ENCODE assay signal across 20 cellular contexts in genomic region chr1:63262148-63262770, GRCh38.
"Had no signal": no experiment of that assay in that cellular context is flagged by ENCODE, and none has a peak within 500 bp of the region (broad histone marks: within the 10 kb centered on the region; RNA-seq: fewer than 3 reads in every experiment).

No MANE protein-coding gene starts in this region.

- H3K36me3 ChIP-seq: heart right ventricle, neural progenitor cell, ovary, tibial nerve had no signal

- H3K4me1 Mint-ChIP-seq: central memory CD8-positive, alpha-beta T cell; stimulated activated memory B cell treated with anti-CD40 and anti-IgM and Interleukin-4, amounts not matched to agents 10 μg/mL and 1 μg/mL and 100 μg/mL, for 72 hours; stimulated activated naive CD8-positive, alpha-beta T cell treated with anti-CD3 and anti-CD28 coated beads, Interleukin-15, amount 100 ng/mL, for 72 hours had no signal

- H3K4me3 Mint-ChIP-seq: central memory CD8-positive, alpha-beta T cell; natural killer cell treated with Interleukin-12 subunit alpha and Interleukin-12 subunit beta and Interleukin-15 and Interleukin-18, amount 100 ng/mL, for 72 hours; neural progenitor cell; stimulated activated memory B cell treated with anti-CD40 and anti-IgM and Interleukin-4, amounts not matched to agents 10 μg/mL and 1 μg/mL and 100 μg/mL, for 72 hours; stimulated activated naive CD8-positive, alpha-beta T cell treated with anti-CD3 and anti-CD28 coated beads, Interleukin-15, amount 100 ng/mL, for 72 hours had no signal

- FAIRE-seq: islet of Langerhans had no signal

- H3K27ac Mint-ChIP-seq: natural killer cell treated with Interleukin-12 subunit alpha and Interleukin-12 subunit beta and Interleukin-15 and Interleukin-18, amount 100 ng/mL, for 72 hours; neural progenitor cell; stimulated activated memory B cell treated with anti-CD40 and anti-IgM and Interleukin-4, amounts not matched to agents 10 μg/mL and 1 μg/mL and 100 μg/mL, for 72 hours; stimulated activated naive CD8-positive, alpha-beta T cell treated with anti-CD3 and anti-CD28 coated beads, Interleukin-15, amount 100 ng/mL, for 72 hours had no signal

- H3K9me3 Mint-ChIP-seq: central memory CD8-positive, alpha-beta T cell; natural killer cell treated with Interleukin-12 subunit alpha and Interleukin-12 subunit beta and Interleukin-15 and Interleukin-18, amount 100 ng/mL, for 72 hours; neural progenitor cell; stimulated activated memory B cell treated with anti-CD40 and anti-IgM and Interleukin-4, amounts not matched to agents 10 μg/mL and 1 μg/mL and 100 μg/mL, for 72 hours; stimulated activated naive CD8-positive, alpha-beta T cell treated with anti-CD3 and anti-CD28 coated beads, Interleukin-15, amount 100 ng/mL, for 72 hours had no signal

- H3K4me3 ChIP-seq: heart right ventricle, neural progenitor cell, ovary, testis, tibial nerve had no signal

- H3K4me1 ChIP-seq: foreskin keratinocyte, neural progenitor cell, testis, tibial nerve had no signal

- H3K9ac ChIP-seq: neural progenitor cell had no signal

- H3K27me3 ChIP-seq: foreskin keratinocyte, neural progenitor cell, ovary, testis, tibial nerve had no signal

- H3K27ac ChIP-seq: foreskin keratinocyte, heart right ventricle, neural progenitor cell, ovary, testis, tibial nerve had no signal

- H3K9me3 ChIP-seq: heart right ventricle, ovary, testis, tibial nerve had no signal

- H3K4me2 ChIP-seq: neural progenitor cell had no signal

- H2AFZ ChIP-seq: neural progenitor cell had no signal

- H3K36me3 Mint-ChIP-seq: natural killer cell treated with Interleukin-12 subunit alpha and Interleukin-12 subunit beta and Interleukin-15 and Interleukin-18, amount 100 ng/mL, for 72 hours; neural progenitor cell; stimulated activated memory B cell treated with anti-CD40 and anti-IgM and Interleukin-4, amounts not matched to agents 10 μg/mL and 1 μg/mL and 100 μg/mL, for 72 hours had no signal

- DNase-seq: cortex of kidney; effector memory CD4-positive, alpha-beta T cell; foreskin keratinocyte; hypothalamus; kidney glomerular epithelial cell; midbrain; nucleus accumbens; ovary; right cardiac atrium; stimulated activated CD4-positive, alpha-beta T cell treated with anti-CD3 and anti-CD28 coated beads, Interleukin-4, amount 100 ng/mL, for 1 hour; stimulated activated CD8-positive, alpha-beta memory T cell treated with anti-CD3 and anti-CD28 coated beads, Interleukin-4, amount 100 ng/mL, for 48 hours; stimulated activated naive CD8-positive, alpha-beta T cell treated with anti-CD3 and anti-CD28 coated beads, Interleukin-15, amount 100 ng/mL, for 72 hours; testis had no signal
